In the genomic region with DNA sequence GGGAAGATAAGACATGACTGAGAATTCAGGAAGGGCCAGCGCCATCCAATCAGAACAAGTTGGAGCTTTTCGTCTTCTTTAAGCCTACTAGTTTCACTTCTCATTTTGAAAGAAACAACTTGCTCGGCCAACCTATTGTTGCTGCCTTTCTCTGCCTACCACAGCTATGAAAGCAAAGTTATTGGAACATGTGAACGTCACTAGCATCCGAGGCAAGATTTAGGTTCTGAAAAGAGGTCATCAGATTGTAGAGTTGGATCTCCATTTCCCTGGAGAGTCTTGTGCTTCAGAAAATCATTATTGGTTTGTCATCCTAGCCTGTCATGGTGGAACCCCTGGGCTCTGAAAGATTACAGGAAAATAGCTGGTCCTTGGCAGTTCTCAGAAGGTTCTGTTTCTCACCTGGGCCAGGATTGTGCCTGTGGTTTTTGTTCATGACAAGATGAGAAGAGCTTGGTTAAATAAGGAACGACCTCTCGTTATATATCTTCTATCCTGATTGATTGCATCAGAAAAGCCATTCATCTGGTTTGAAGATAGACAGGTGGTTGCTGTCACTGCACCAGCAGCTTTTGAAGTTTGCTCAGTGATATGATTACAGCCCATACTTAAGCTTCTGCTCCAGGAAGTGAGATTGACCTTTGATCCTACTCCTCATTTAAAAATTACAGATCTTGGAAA, we compare ENCODE assay signal across 1 cellular context.
TF ChIP-seq lines count a peak whose summit lies in the region.

No MANE protein-coding gene starts in this region.

TF ChIP-seq in HepG2, 621 proteins besides CTCF, POLR2A, EP300 and RAD21 (continued from another document):
- TF ChIP-seq PHB2 (IDR thresholded peaks at IDR 0.05; ENCODE audit: partially characterized antibody) (no peak), KDM5A (IDR thresholded peaks at IDR 0.05; ENCODE audit: borderline replicate concordance, low read length) (no peak)
